Comparison of ENCODE assay signal across 1 cellular context in the genomic region with DNA sequence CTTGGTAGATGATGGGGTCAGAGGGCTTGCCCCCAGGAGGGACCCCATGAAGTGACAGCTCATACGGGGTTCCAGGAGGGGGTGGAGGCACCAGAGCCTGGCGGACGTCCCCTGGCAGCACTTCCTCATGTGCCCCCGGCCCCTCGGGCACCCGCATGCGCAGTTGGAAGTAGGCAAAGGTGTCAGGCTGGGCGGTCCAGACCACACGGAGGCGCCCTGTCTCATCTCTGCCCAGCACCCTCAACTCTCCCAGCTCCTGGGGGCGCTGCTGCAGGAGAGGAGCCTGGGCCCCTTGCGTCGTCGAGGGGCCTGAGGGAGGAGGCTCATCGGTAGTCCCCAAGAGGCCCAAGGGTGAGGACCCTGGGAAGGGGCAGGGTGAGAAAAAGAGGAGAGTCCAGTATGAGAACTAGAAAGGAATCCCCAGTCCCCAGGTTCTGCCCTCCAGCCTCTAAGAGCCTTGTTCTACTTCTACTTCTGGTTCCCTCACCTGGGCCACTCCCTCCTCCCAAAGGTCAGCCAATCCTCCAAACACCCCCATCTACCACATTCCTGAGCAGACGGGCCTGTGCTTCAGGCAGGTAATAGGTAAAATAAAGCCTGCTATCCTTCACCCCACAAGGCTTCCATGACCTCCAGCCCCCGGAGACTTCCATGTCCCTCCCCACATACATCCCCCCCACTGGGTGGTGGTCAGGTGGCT.
TF ChIP-seq lines count a peak whose summit lies in the region.

No MANE protein-coding gene starts in this region.

TF ChIP-seq in H1, 55 proteins besides CTCF, POLR2A, EP300 and RAD21:
- no peak for TF ChIP-seq CBX8 (IDR thresholded peaks at IDR 0.05; ENCODE audit: borderline replicate concordance, low read depth, low read length)
- no peak for TF ChIP-seq YY1 (IDR thresholded peaks at IDR 0.05; ENCODE audit: low read depth, low read length)
- no peak for TF ChIP-seq RFX5 (IDR thresholded peaks at IDR 0.05; ENCODE audit: borderline replicate concordance, low read depth, low read length)
- TF ChIP-seq SAP30 (IDR thresholded peaks at IDR 0.05; ENCODE audit: insufficient read depth, insufficient replicate concordance, low read length) = no peak
- no peak for TF ChIP-seq KDM1A (IDR thresholded peaks at IDR 0.05; ENCODE audit: borderline replicate concordance, low read length)
- no peak for TF ChIP-seq BACH1 (IDR thresholded peaks at IDR 0.05; ENCODE audit: low read length)
- TF ChIP-seq TEAD4 (IDR thresholded peaks at IDR 0.05; ENCODE audit: low read depth, low read length) = no peak
- TF ChIP-seq MAFK (IDR thresholded peaks at IDR 0.05; ENCODE audit: low read depth, low read length) = no peak
- TF ChIP-seq JUN (IDR thresholded peaks at IDR 0.05; ENCODE audit: low read depth, low read length) = no peak
- no peak for TF ChIP-seq ATF3 (IDR thresholded peaks at IDR 0.05; ENCODE audit: insufficient read depth, low read depth, low read length)
- no peak for TF ChIP-seq MAX (IDR thresholded peaks at IDR 0.05)
- no peak for TF ChIP-seq CHD2 (IDR thresholded peaks at IDR 0.05; ENCODE audit: low read length)
- TF ChIP-seq SP2 (IDR thresholded peaks at IDR 0.05; ENCODE audit: low read length) = no peak
- no peak for TF ChIP-seq CREB1 (IDR thresholded peaks at IDR 0.05)
